In genomic region chr1:42601472-42601871, GRCh38 we compare ENCODE assay signal across 28 cellular contexts.
"Had no signal": no experiment of that assay in that cellular context is flagged by ENCODE, and none has a peak within 500 bp of the region (broad histone marks: within the 10 kb centered on the region; RNA-seq: fewer than 3 reads in every experiment).

No MANE protein-coding gene starts in this region.

- H3K27me3 ChIP-seq: stomach, suprapubic skin, testis, thyroid gland, tibial artery, tibial nerve, transverse colon, upper lobe of left lung, upper lobe of right lung, vagina had no signal

- H3K4me3 ChIP-seq: stomach, suprapubic skin, testis, thoracic aorta, thyroid gland, tibial artery, tibial nerve, transverse colon, upper lobe of left lung, upper lobe of right lung, uterus, vagina had no signal

- H3K36me3 Mint-ChIP-seq: stimulated activated effector memory CD8-positive, alpha-beta T cell treated with anti-CD3 and anti-CD28 coated beads, Interleukin-12 subunit alpha, Interleukin-12 subunit beta, amount 100 ng/mL, for 72 hours; type B pancreatic cell had no signal

- H3K9me3 ChIP-seq: suprapubic skin, testis, thoracic aorta, thyroid gland, transverse colon, upper lobe of left lung, upper lobe of right lung, uterus, vagina had no signal

- H3K9me3 Mint-ChIP-seq: type B pancreatic cell had no signal

- H3K27me3 Mint-ChIP-seq: stimulated activated memory B cell treated with anti-CD40 and anti-IgM and Interleukin-4, amounts not matched to agents 10 μg/mL and 1 μg/mL and 100 μg/mL, for 72 hours; stimulated activated naive B cell treated with anti-CD40 and anti-IgM and Interleukin-4, amounts not matched to agents 10 μg/mL and 1 μg/mL and 100 μg/mL, for 72 hours; stimulated activated naive CD8-positive, alpha-beta T cell treated with anti-CD3 and anti-CD28 coated beads, Interleukin-15, amount 100 ng/mL, for 72 hours; stimulated activated naive CD8-positive, alpha-beta T cell treated with anti-CD3 and anti-CD28 coated beads, Interleukin-15, Interleukin-2, amounts not matched to agents 100 ng/mL and 50 ng/mL, for 24 hours; type B pancreatic cell had no signal

- H3K27ac Mint-ChIP-seq: stimulated activated effector memory CD8-positive, alpha-beta T cell treated with anti-CD3 and anti-CD28 coated beads, Interleukin-12 subunit alpha, Interleukin-12 subunit beta, amount 100 ng/mL, for 72 hours; stimulated activated memory B cell treated with anti-CD40 and anti-IgM and Interleukin-4, amounts not matched to agents 10 μg/mL and 1 μg/mL and 100 μg/mL, for 72 hours; stimulated activated naive B cell treated with anti-CD40 and anti-IgM and Interleukin-4, amounts not matched to agents 10 μg/mL and 1 μg/mL and 100 μg/mL, for 72 hours; stimulated activated naive CD8-positive, alpha-beta T cell treated with anti-CD3 and anti-CD28 coated beads, Interleukin-15, amount 100 ng/mL, for 72 hours; stimulated activated naive CD8-positive, alpha-beta T cell treated with anti-CD3 and anti-CD28 coated beads, Interleukin-15, Interleukin-2, amounts not matched to agents 100 ng/mL and 50 ng/mL, for 24 hours; type B pancreatic cell had no signal

- H3K4me1 Mint-ChIP-seq: stimulated activated effector memory CD8-positive, alpha-beta T cell treated with anti-CD3 and anti-CD28 coated beads, Interleukin-12 subunit alpha, Interleukin-12 subunit beta, amount 100 ng/mL, for 72 hours; stimulated activated memory B cell treated with anti-CD40 and anti-IgM and Interleukin-4, amounts not matched to agents 10 μg/mL and 1 μg/mL and 100 μg/mL, for 72 hours; stimulated activated naive B cell treated with anti-CD40 and anti-IgM and Interleukin-4, amounts not matched to agents 10 μg/mL and 1 μg/mL and 100 μg/mL, for 72 hours; stimulated activated naive CD8-positive, alpha-beta T cell treated with anti-CD3 and anti-CD28 coated beads, Interleukin-15, amount 100 ng/mL, for 72 hours had no signal

- H3K36me3 ChIP-seq: stomach, suprapubic skin, thoracic aorta, thyroid gland, tibial artery, tibial nerve, transverse colon, upper lobe of left lung, upper lobe of right lung, uterus, vagina had no signal

- H3K4me1 ChIP-seq: stomach, suprapubic skin, testis, thyroid gland, tibial artery, tibial nerve, transverse colon, upper lobe of left lung, upper lobe of right lung, uterus, vagina had no signal

- ATAC-seq: stimulated activated effector memory CD8-positive, alpha-beta T cell treated with anti-CD3 and anti-CD28 coated beads, Interleukin-12 subunit alpha, Interleukin-12 subunit beta, amount 100 ng/mL, for 72 hours; stimulated activated memory B cell treated with anti-CD40 and anti-IgM and Interleukin-4, amounts not matched to agents 10 μg/mL and 1 μg/mL and 100 μg/mL, for 72 hours; stimulated activated naive B cell treated with anti-CD40 and anti-IgM and Interleukin-4, amounts not matched to agents 10 μg/mL and 1 μg/mL and 100 μg/mL, for 72 hours; stimulated activated naive CD8-positive, alpha-beta T cell treated with anti-CD3 and anti-CD28 coated beads, Interleukin-15, amount 100 ng/mL, for 72 hours; stimulated activated naive CD8-positive, alpha-beta T cell treated with anti-CD3 and anti-CD28 coated beads, Interleukin-15, Interleukin-2, amounts not matched to agents 100 U/mL and 50 U/mL, for 24 hours; upper lobe of right lung had no signal

- H3K4me3 Mint-ChIP-seq: stimulated activated effector memory CD8-positive, alpha-beta T cell treated with anti-CD3 and anti-CD28 coated beads, Interleukin-12 subunit alpha, Interleukin-12 subunit beta, amount 100 ng/mL, for 72 hours; stimulated activated memory B cell treated with anti-CD40 and anti-IgM and Interleukin-4, amounts not matched to agents 10 μg/mL and 1 μg/mL and 100 μg/mL, for 72 hours; stimulated activated naive B cell treated with anti-CD40 and anti-IgM and Interleukin-4, amounts not matched to agents 10 μg/mL and 1 μg/mL and 100 μg/mL, for 72 hours; stimulated activated naive CD8-positive, alpha-beta T cell treated with anti-CD3 and anti-CD28 coated beads, Interleukin-15, amount 100 ng/mL, for 72 hours; stimulated activated naive CD8-positive, alpha-beta T cell treated with anti-CD3 and anti-CD28 coated beads, Interleukin-15, Interleukin-2, amounts not matched to agents 100 ng/mL and 50 ng/mL, for 24 hours; type B pancreatic cell had no signal

- H3K27ac ChIP-seq: stomach, suprapubic skin, testis, thoracic aorta, thyroid gland, tibial artery, tibial nerve, transverse colon, upper lobe of left lung, upper lobe of right lung, uterus, vagina had no signal

- DNase-seq: stimulated activated CD4-positive, alpha-beta T cell treated with anti-CD3 and anti-CD28 coated beads, Interleukin-2, amount 100 ng/mL, for 48 hours; stimulated activated CD4-positive, alpha-beta T cell treated with anti-CD3 and anti-CD28 coated beads, Interleukin-4, amount 100 ng/mL, for 1 hour; stimulated activated CD4-positive, alpha-beta T cell treated with anti-CD3 and anti-CD28 coated beads, Interleukin-4, amount 100 ng/mL, for 24 hours; stimulated activated CD4-positive, alpha-beta T cell treated with anti-CD3 and anti-CD28 coated beads, Interleukin-4, amount 100 ng/mL, for 4 hours; stimulated activated CD8-positive, alpha-beta memory T cell treated with anti-CD3 and anti-CD28 coated beads, Interleukin-4, amount 100 ng/mL, for 48 hours; stimulated activated naive B cell treated with anti-CD40 and anti-IgM and Interleukin-4, amounts not matched to agents 10 μg/mL and 1 μg/mL and 100 μg/mL, for 72 hours; stimulated activated naive CD4-positive, alpha-beta T cell; stimulated activated naive CD4-positive, alpha-beta T cell treated with Interleukin-2 at 50 U/mL for 16 hours; stimulated activated naive CD8-positive, alpha-beta T cell treated with anti-CD3 and anti-CD28 coated beads, Interleukin-15, amount 100 ng/mL, for 72 hours; stimulated activated naive CD8-positive, alpha-beta T cell treated with anti-CD3 and anti-CD28 coated beads, Interleukin-15, Interleukin-2, amounts not matched to agents 100 U/mL and 50 U/mL, for 24 hours; stomach; substantia nigra; testis; thyroid gland; tibial artery; transverse colon; trophoblast cell; upper lobe of left lung; upper lobe of right lung; uterus had no signal
